Comparison of ENCODE assay signal across 31 cellular contexts in the genomic region with DNA sequence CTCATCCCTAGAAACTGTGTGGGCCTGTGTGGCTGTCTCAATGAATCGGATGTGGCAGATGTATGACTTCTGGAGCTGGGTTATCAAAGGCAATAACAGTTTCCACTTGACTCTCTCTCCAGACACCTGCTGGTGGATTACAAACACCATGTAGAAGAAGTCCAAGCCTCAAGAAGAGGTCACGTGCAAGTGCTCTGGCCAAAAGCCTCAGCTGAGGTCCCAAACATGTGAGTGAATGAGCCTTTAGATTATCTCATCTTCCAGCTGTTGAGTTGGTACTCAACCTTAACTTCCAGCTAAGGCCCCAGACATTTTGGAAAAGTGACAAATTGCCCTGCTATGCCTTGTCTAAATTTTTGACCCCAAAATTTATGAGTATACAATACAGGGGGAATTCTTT. TPM values are rescaled to one million over a fixed set of nuclear protein-coding genes. Genes with fewer than 3 reads are reported as not detected.
"Had no signal": no experiment of that assay in that cellular context is flagged by ENCODE, and none has a peak within 500 bp of the region (broad histone marks: within the 10 kb centered on the region; RNA-seq: fewer than 3 reads in every experiment).

No MANE protein-coding gene starts in this region.

- DNase-seq: activated B cell treated with CpG ODN at 0.5 μM for 24 hours; activated CD4-positive, alpha-beta memory T cell treated with anti-CD3 and anti-CD28 coated beads for 36 hours; activated CD4-positive, alpha-beta T cell treated with anti-CD3 and anti-CD28 coated beads for 4 hours; activated CD4-positive, alpha-beta T cell treated with anti-CD3 and anti-CD28 coated beads, Interleukin-2, amount 50 U/mL, for 1 hour; activated CD4-positive, CD25-positive, alpha-beta regulatory T cell treated with anti-CD3 and anti-CD28 coated beads, Interleukin-2, amount 50 U/mL, for 72 hours; activated CD8-positive, alpha-beta memory T cell treated with anti-CD3 and anti-CD28 coated beads, Interleukin-2, amount 50 U/mL, for 4 hours; activated gamma-delta T cell treated with Interleukin-2 at 50 U/mL for 16 hours; activated naive CD4-positive, alpha-beta T cell treated with anti-CD3 and anti-CD28 coated beads, Interleukin-2, amount 10 ng/mL, durations not matched to agents 7 days and 5 days; activated naive CD8-positive, alpha-beta T cell treated with anti-CD3 and anti-CD28 coated beads, Interleukin-2, amount 50 U/mL, for 24 hours; activated T-cell treated with anti-CD3 and anti-CD28 coated beads for 4 hours; activated T-cell treated with anti-CD3 and anti-CD28 coated beads, Interleukin-2, amount 50 U/mL, for 4 hours; anterior cingulate cortex; central memory CD4-positive, alpha-beta T cell; Karpas-422; KBM-7; NCI-H1048; NCI-H1105 treated with DMSO at 0.1 percent for 48 hours; NCI-H1436; NCI-H1694; NCI-H1930; NCI-H2081 treated with DMSO at 0.1 percent for 48 hours; NCI-H226; NCI-H446 treated with DMSO at 0.1 percent for 48 hours; NCI-H524 treated with DMSO at 0.1 percent for 48 hours; Right ventricle myocardium superior; SW 1271; T-helper 1 cell; T-helper 2 cell; T-helper 9 cell had no signal

- H3K27ac ChIP-seq: VCaP had no signal

- ATAC-seq: activated naive CD8-positive, alpha-beta T cell treated with anti-CD3 and anti-CD28 coated beads, Interleukin-2, amount 50 U/mL, for 24 hours; activated T-cell treated with anti-CD3 and anti-CD28 coated beads, Interleukin-2, amount 50 U/mL, for 4 hours had no signal

RNA-seq across cellular contexts. Expression of a gene that starts 42.7 kb away (rescaled TPM):
- total RNA-seq: activated CD4-positive, alpha-beta memory T cell treated with anti-CD3 and anti-CD28 coated beads for 36 hours; OCI-LY7 had no signal
